8 cellular contexts compared by ENCODE assay signal in genomic region chr9:36189978-36190377, GRCh38. TPM values are rescaled to one million over a fixed set of nuclear protein-coding genes. Genes with fewer than 3 reads are reported as not detected.
DNase-seq lines count a peak whose midpoint lies in the region; ATAC-seq and TF ChIP-seq lines count a peak whose summit lies in the region.

No MANE protein-coding gene starts in this region.

- H3K9me3 ChIP-seq in SJSA1 (replicated peaks) (no peaks in the 10 kb centered on the region), gastrocnemius medialis (no peaks in the 10 kb centered on the region)

- TF ChIP-seq CTCF in fibroblast of the aortic adventitia (IDR thresholded peaks at IDR 0.05; ENCODE audit: insufficient read depth, low read length) = no peak
- TF ChIP-seq CTCF in gastrocnemius medialis (IDR thresholded peaks at IDR 0.05 in 4 of 5, conservative IDR thresholded peaks at IDR 0.05 in 1 of 5) = no peak

- no peaks in the 10 kb centered on the region for H3K27me3 ChIP-seq in H7 (ENCODE audit: control insufficient read depth, insufficient read depth, low read length)
- no peaks in the 10 kb centered on the region for H3K27me3 ChIP-seq in SJSA1 (replicated peaks)
- no peaks in the 10 kb centered on the region for H3K27me3 ChIP-seq in gastrocnemius medialis

- ATAC-seq in gastrocnemius medialis (no peak), GM21737 (IDR thresholded peaks at IDR 0.05; ENCODE audit: unreplicated experiment) (no peak), HG03039 (IDR thresholded peaks at IDR 0.05; ENCODE audit: unreplicated experiment) (no peak)

- no peak for TF ChIP-seq POLR2A in gastrocnemius medialis (IDR thresholded peaks at IDR 0.05)

- in situ Hi-C loops in gastrocnemius medialis (cut with MboI; ENCODE audit: low sequenced_read_pairs in 4 of 4) = loop anchor here in 1 of 4 donors (10.0 kb wide), 1 partner anchor 65 kb away; the partner anchor contains the start of gene GNE

- intact Hi-C loops in gastrocnemius medialis (cut with DNase I; ENCODE audit: low total_unique reads) = loop anchor here (1.0 to 10.0 kb wide), 6 partner anchors 68 to 1203 kb away; partner anchors contain the start of genes CREB3, DNAJB5, GNE and RNF38

- peaks cover 29% of the 10 kb centered on the region for H3K4me1 ChIP-seq in SJSA1 (replicated peaks)
- H3K4me1 ChIP-seq in gastrocnemius medialis = peaks cover 31 to 36% of the 10 kb centered on the region in 2 donors

- DNase-seq in H7 = no peak
- peak in 1 of 2 experiments; percentile 11 for DNase-seq in SJSA1 (ENCODE audit: low read depth in 1 of 2, low spot score in 2 of 2)
- no peak for DNase-seq in fibroblast of the aortic adventitia (ENCODE audit: low read depth)
- DNase-seq in gastrocnemius medialis = no peak
- DNase-seq in activated CD4-positive, CD25-positive, alpha-beta regulatory T cell (lab: John Stamatoyannopoulos, UW) = no peak
- DNase-seq in cerebellum (ENCODE audit: low spot score) = no peak

- H3K4me3 ChIP-seq in H7 (ENCODE audit: insufficient read depth, low read depth, low read length) (peak overlapping the region; percentile 49), SJSA1 (peak overlapping the region; percentile 80), fibroblast of the aortic adventitia (ENCODE audit: low read depth, low read length) (peak overlapping the region; percentile 92), gastrocnemius medialis (peak overlapping the region; percentile 59 to 92 (median 84))

- peak overlapping the region; percentile 71 for H3K27ac ChIP-seq in SJSA1
- peak overlapping the region; percentile 89 to 97 (median 91) for H3K27ac ChIP-seq in gastrocnemius medialis

- no peaks in the 10 kb centered on the region for H3K36me3 ChIP-seq in H7 (replicated peaks; ENCODE audit: control insufficient read depth, insufficient read depth, low read length)
- peaks cover 12% of the 10 kb centered on the region for H3K36me3 ChIP-seq in SJSA1
- no peaks in the 10 kb centered on the region for H3K36me3 ChIP-seq in gastrocnemius medialis

RNA-seq across cellular contexts. Expression of gene CLTA, which starts 0.7 kb away (rescaled TPM):
- 222 TPM in 2 replicates for total RNA-seq in H7 (2014; rRNA removed; shearing (Covaris generic))
- 248 and 301 TPM in 2 replicates for total RNA-seq in SJSA1 (2014; rRNA removed; shearing (Covaris generic))
- total RNA-seq in fibroblast of the aortic adventitia (ENCODE audit: low replicate concordance) (239 and 451 TPM in 2 replicates), gastrocnemius medialis (10 to 100 TPM; 48.4 to 86.7 (median 69.0) TPM), cerebellum (79.3 TPM)

RNA-seq across cellular contexts. Expression of gene CCIN, which starts 20.8 kb away (rescaled TPM):
- 0.17 TPM in 1 of 2 replicates, not detected in the other for total RNA-seq in H7 (2014; rRNA removed; shearing (Covaris generic))
- total RNA-seq in SJSA1 (2014; rRNA removed; shearing (Covaris generic)) = 0.61 and 1.3 TPM in 2 replicates
- total RNA-seq in fibroblast of the aortic adventitia (ENCODE audit: low replicate concordance) (0.25 and 2.6 TPM in 2 replicates), gastrocnemius medialis (not detected), cerebellum (2.3 TPM)

RNA-seq across cellular contexts. Expression of gene GLIPR2, which starts 53.4 kb away (rescaled TPM):
- total RNA-seq in H7 (2014; rRNA removed; shearing (Covaris generic)) = 2.7 and 9.1 TPM in 2 replicates
- total RNA-seq in SJSA1 (2014; rRNA removed; shearing (Covaris generic)) = 29.8 and 37.3 TPM in 2 replicates
- 24.3 and 36.6 TPM in 2 replicates for total RNA-seq in fibroblast of the aortic adventitia (ENCODE audit: low replicate concordance)
- 1 to 10 TPM; 3.3 to 5.3 (median 3.9) TPM for total RNA-seq in gastrocnemius medialis
- 13.0 TPM for total RNA-seq in cerebellum
